In the genomic region with DNA sequence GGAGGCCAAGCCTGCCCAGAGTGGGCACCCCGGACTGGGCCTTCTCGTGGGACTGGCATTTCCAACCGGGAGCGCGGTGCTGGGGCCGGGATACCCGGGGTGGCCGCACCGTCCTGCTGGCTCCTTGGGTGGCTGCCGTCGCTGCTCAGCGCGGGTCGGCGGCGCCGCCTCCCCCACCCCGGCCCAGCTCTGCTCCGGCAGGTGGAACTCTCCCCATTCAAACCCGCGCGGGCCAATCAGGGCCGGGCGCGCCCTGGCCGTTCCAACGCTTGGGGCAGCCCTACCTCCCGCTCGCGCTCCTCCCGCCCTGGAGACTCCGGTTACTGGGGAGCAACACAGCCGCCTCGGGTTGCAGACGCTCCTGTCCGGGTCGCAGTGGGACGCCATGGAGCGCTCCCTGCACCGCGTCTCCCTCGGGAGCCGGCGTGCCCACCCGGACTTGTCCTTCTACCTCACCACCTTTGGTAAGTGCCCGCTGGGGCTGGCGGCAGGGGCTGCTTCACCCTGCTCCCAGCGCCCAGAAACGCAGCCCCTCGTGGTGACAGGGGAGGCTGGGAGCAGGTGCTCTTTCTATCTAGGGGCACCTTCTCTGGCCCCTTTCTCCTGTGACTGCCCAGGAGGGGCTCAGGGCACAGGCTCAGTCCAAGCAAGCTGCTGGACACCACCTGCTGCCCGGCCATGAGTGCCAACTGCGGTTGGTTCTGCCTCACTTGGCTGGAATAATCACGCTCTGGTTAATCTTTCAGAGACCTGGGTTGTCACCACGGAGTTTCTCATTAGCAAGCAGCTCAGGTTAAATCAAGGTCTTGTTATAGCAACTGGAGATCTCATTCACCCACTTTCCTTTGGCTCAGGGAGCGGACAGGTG, we compare ENCODE assay signal across 8 cellular contexts. TPM values are rescaled to one million over a fixed set of nuclear protein-coding genes. Genes with fewer than 3 reads are reported as not detected.
DNase-seq lines count a peak whose midpoint lies in the region; ATAC-seq, FAIRE-seq and TF ChIP-seq lines count a peak whose summit lies in the region.

A gene (plus strand): TSS at position 310 of the 868 bp plus-strand sequence. CDS start 76 bp downstream, at position 386.

- H3K4me2 ChIP-seq in GM23248 (ENCODE audit: unreplicated experiment) (no peak within 1 kb of the TSS), K562 (ENCODE audit: insufficient read depth, low read length) (no peak within 1 kb of the TSS)

- no peaks in the 10 kb centered on the region for H3K9me3 ChIP-seq in GM23248 (ENCODE audit: low read depth)
- 0 out of 2 replicates have a peak, but pooled peaks cover 4% of the 10 kb centered on the region for H3K9me3 ChIP-seq in K562 (replicated peaks; ENCODE audit: control insufficient read depth, insufficient read depth, low read depth, low read length)
- no peaks in the 10 kb centered on the region for H3K9me3 ChIP-seq in skeletal muscle tissue (ENCODE audit: control insufficient read depth in 3 of 3, low read length in 3 of 3)

- H3F3A ChIP-seq in GM23248 (ENCODE audit: insufficient read depth), result no peaks in the 10 kb centered on the region

- WGBS in GM23248 (ENCODE audit: low coverage in 1 of 2, low lambda C conversion rate in 2 of 2, missing lambda C conversion rate in 2 of 2), 2 experiments, result 67 to 72% methylated on average over 38 to 54 of the region's 55 CpGs
- 10% methylated on average over 33 of the region's 55 CpGs for WGBS in K562 (ENCODE audit: insufficient coverage, low coverage, missing lambda C conversion rate)

- H3K36me3 Mint-ChIP-seq in immature natural killer cell, result no peaks in the 10 kb centered on the region

- no peak within 1 kb of the TSS for H2AFZ ChIP-seq in GM23248
- H2AFZ ChIP-seq in K562 (ENCODE audit: low read depth, low read length), result no peak within 1 kb of the TSS

- H3K27ac Mint-ChIP-seq in immature natural killer cell, result no peak within 1 kb of the TSS

- no peaks in the 10 kb centered on the region for H3K9me1 ChIP-seq in K562 (ENCODE audit: control insufficient read depth, insufficient read depth, low read length)

- H3K9ac ChIP-seq in GM23248 (no peak within 1 kb of the TSS), K562 (ENCODE audit: insufficient read depth in 1 of 2, low read depth in 2 of 2, low read length in 2 of 2) (0 out of 4 replicates have a peak within 1 kb of the TSS, but pooled peaks of 1 of the 2 experiments have one; percentile 30), skeletal muscle tissue (ENCODE audit: low read depth in 1 of 3, low read length in 3 of 3) (peak within 1 kb of the TSS; percentile 50 to 89 (median 52))

- no peaks in the 10 kb centered on the region for H3K27me3 ChIP-seq in GM23248 (replicated peaks; ENCODE audit: insufficient read depth)
- H3K27me3 ChIP-seq in K562 (ENCODE audit: control insufficient read depth in 2 of 2, insufficient read depth in 2 of 2, low read length in 2 of 2), result peaks cover 24 to 42% of the 10 kb centered on the region in 2 experiments; a peak in 4 of 5 replicates
- no peaks in the 10 kb centered on the region for H3K27me3 ChIP-seq in skeletal muscle tissue (ENCODE audit: control insufficient read depth in 3 of 3, insufficient read depth in 3 of 3, low read length in 3 of 3)

- H3K79me2 ChIP-seq in GM23248 (ENCODE audit: insufficient read depth) (no peaks in the 10 kb centered on the region), K562 (ENCODE audit: control insufficient read depth, insufficient read depth, low read length) (no peaks in the 10 kb centered on the region)

- TF ChIP-seq RAD21 in K562 (CRISPR knock-in tag; conservative IDR thresholded peaks at IDR 0.05 in 1 of 2, IDR thresholded peaks at IDR 0.05 in 1 of 2), result no peak

- peaks cover 0 to 6% (median 0%) of the 10 kb centered on the region in 3 donors for H3K27me3 Mint-ChIP-seq in immature natural killer cell (ENCODE audit: low read depth in 3 of 3)

- H4K20me1 ChIP-seq in GM23248 (ENCODE audit: insufficient read depth) (no peaks in the 10 kb centered on the region), K562 (replicated peaks; ENCODE audit: control insufficient read depth, insufficient read depth, low read length) (peaks cover 5% of the 10 kb centered on the region; the same call in 1 of the 2 replicates)

- no peak for TF ChIP-seq CTCF in K562 (IDR thresholded peaks at IDR 0.05 in 2 of 3, conservative IDR thresholded peaks at IDR 0.05 in 1 of 3; ENCODE audit: insufficient read depth in 2 of 3, low read depth in 1 of 3, low read length in 3 of 3)

- TF ChIP-seq EP300 in K562 (IDR thresholded peaks at IDR 0.05; ENCODE audit: low read length), result no peak

- H3K36me3 ChIP-seq in GM23248 (ENCODE audit: low read depth) (no peaks in the 10 kb centered on the region), K562 (ENCODE audit: control insufficient read depth, insufficient read depth, low read length) (no peaks in the 10 kb centered on the region), skeletal muscle tissue (ENCODE audit: control insufficient read depth in 3 of 3, insufficient read depth in 3 of 3, low read length in 3 of 3) (no peaks in the 10 kb centered on the region)

- no peak within 1 kb of the TSS for H3K4me3 Mint-ChIP-seq in immature natural killer cell

- no peaks in the 10 kb centered on the region for H3K4me1 Mint-ChIP-seq in immature natural killer cell

- DNase-seq in GM23248, result no peak
- DNase-seq in NCI-H2171 (lab: John Stamatoyannopoulos, UW), result peak; percentile 80
- DNase-seq in K562 (ENCODE audit: extremely low read depth in 1 of 4, low spot score in 3 of 4), result peak in 2 of 4 experiments; percentile 48 to 57
- no peak for DNase-seq in immature natural killer cell
- DNase-seq in hepatic stellate cell (ENCODE audit: low spot score), result no peak
- no peak for DNase-seq in activated CD4-positive, alpha-beta T cell treated with anti-CD3 and anti-CD28 coated beads for 4 hours

- no peak for TF ChIP-seq POLR2A in K562 (conservative IDR thresholded peaks at IDR 0.05)

- intact Hi-C loops in K562 (cut with micrococcal nuclease), result no loop called here

- H3K4me1 ChIP-seq in GM23248 (ENCODE audit: insufficient read depth), result no peaks in the 10 kb centered on the region
- H3K4me1 ChIP-seq in K562 (replicated peaks in 1 of 2; ENCODE audit: control insufficient read depth in 2 of 2, insufficient read depth in 2 of 2, low read length in 2 of 2), result peaks cover 0 to 8% of the 10 kb centered on the region in 2 experiments; a peak in 3 of 5 replicates
- H3K4me1 ChIP-seq in skeletal muscle tissue (ENCODE audit: control insufficient read depth in 3 of 3, insufficient read depth in 3 of 3, low read length in 3 of 3), result peaks cover 18 to 36% (median 29%) of the 10 kb centered on the region in 3 donors

- POLR2A ChIA-PET in K562 (lab: Yijun Ruan, JAX), result interaction anchor here (1.9 kb wide), 1 partner anchor 10 kb away, joined by 5 read pairs; no protein-coding TSS in a partner anchor

- no peak for FAIRE-seq in K562 (lab: Jason Lieb, UNC)

- ATAC-seq in K562 (peak; percentile 74), HG02571 (IDR thresholded peaks at IDR 0.05; ENCODE audit: unreplicated experiment) (no peak)

- H3K27ac ChIP-seq in GM23248, result no peak within 1 kb of the TSS
- H3K27ac ChIP-seq in K562 (ENCODE audit: extremely low read depth, low read depth, low read length), result no peak within 1 kb of the TSS
- H3K27ac ChIP-seq in skeletal muscle tissue (ENCODE audit: low read depth, low read length), result peak within 1 kb of the TSS; percentile 64

- no TSS peak for BruUV-seq in K562 (replicated peaks; lab: Mats Ljungman, UMichigan)

- in situ Hi-C loops in GM23248 (cut with MboI) (no loop called here), K562 (cut with MboI) (no loop called here)

- H3K9me2 ChIP-seq in GM23248 (ENCODE audit: insufficient read depth), result no peaks in the 10 kb centered on the region

- CTCF ChIA-PET in K562 (lab: Yijun Ruan, JAX; ENCODE audit: low intra/inter-chr PET ratio), result no interaction called here

- H3K9me3 Mint-ChIP-seq in immature natural killer cell, result no peaks in the 10 kb centered on the region

- no peak within 1 kb of the TSS for H3K4me3 ChIP-seq in GM23248
- no peak within 1 kb of the TSS for H3K4me3 ChIP-seq in K562
- H3K4me3 ChIP-seq in skeletal muscle tissue (ENCODE audit: low read length in 3 of 3), result peak within 1 kb of the TSS; percentile 51 to 76 (median 67)

TF ChIP-seq in K562, 482 proteins besides CTCF, POLR2A, EP300 and RAD21 (continues in another document):
- TF ChIP-seq CBX3 (IDR thresholded peaks at IDR 0.05; ENCODE audit: borderline replicate concordance in 1 of 2, low read length in 2 of 2) (no peak), CSDE1 (IDR thresholded peaks at IDR 0.05) (no peak)
- TF ChIP-seq, protein P1, sequence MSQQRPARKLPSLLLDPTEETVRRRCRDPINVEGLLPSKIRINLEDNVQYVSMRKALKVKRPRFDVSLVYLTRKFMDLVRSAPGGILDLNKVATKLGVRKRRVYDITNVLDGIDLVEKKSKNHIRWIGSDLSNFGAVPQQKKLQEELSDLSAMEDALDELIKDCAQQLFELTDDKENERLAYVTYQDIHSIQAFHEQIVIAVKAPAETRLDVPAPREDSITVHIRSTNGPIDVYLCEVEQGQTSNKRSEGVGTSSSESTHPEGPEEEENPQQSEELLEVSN (IDR thresholded peaks at IDR 0.05; ENCODE audit: borderline replicate concordance in 1 of 2, extremely low read depth in 1 of 2, insufficient read depth in 1 of 2, insufficient read length in 1 of 2, low read depth in 1 of 2, low read length in 1 of 2, poor library complexity in 1 of 2, severe bottlenecking in 1 of 2), result peak in 1 of 2 experiments; percentile 8

RNA-seq across cellular contexts. Expression of the gene that starts here (rescaled TPM):
- 44.5 and 58.0 TPM in 2 replicates for total RNA-seq in GM23248 (2014; rRNA removed; shearing (Covaris generic))
- 48.6 and 54.8 TPM in 2 replicates for polyA plus RNA-seq in GM23248 (2016; fragmentation: Nextera tagmentation; extraction: Ambion mirVana)
- total RNA-seq in K562 (2011; cell fraction: chromatin; rRNA removed; ENCODE audit: low replicate concordance), result 1.8 and 5.3 TPM in 2 replicates
- 3.2 and 3.3 TPM in 2 replicates for total RNA-seq in K562 (2011; cell fraction: nucleolus; rRNA removed)
- 2.8 and 3.2 TPM in 2 replicates for total RNA-seq in K562 (2011; cell fraction: nucleoplasm; rRNA removed)
- 2.2 and 3.1 TPM in 2 replicates for total RNA-seq in K562 (2014; rRNA removed)
- 0.95 and 1.1 TPM in 2 replicates for total RNA-seq in K562 (2014; rRNA removed; fragmentation: Illumina TruSeq; extraction: Trizol)
- total RNA-seq in K562 (2015; rRNA removed; fragmentation: Illumina TruSeq; extraction: Trizol), result 0.79 and 0.83 TPM in 2 replicates
- 2.9 and 3.0 TPM in 2 replicates for total RNA-seq in K562 (2021)
- polyA plus RNA-seq in K562 (2011; rRNA removed), result 0.65 and 0.67 TPM in 2 replicates
- polyA plus RNA-seq in K562 (2011; cell fraction: cytosol; rRNA removed), result 0.66 and 0.88 TPM in 2 replicates
- polyA plus RNA-seq in K562 (2011; cell fraction: nucleus; rRNA removed), result 0.83 and 2.0 TPM in 2 replicates
- polyA plus RNA-seq in K562 (2012), result 1.9 and 18.5 TPM in 2 replicates
- 2.1 TPM in 2 replicates for polyA plus RNA-seq in K562 (2014; fragmentation: Illumina TruSeq; extraction: Trizol)
- polyA plus RNA-seq in K562 (2014; fragmentation: Nextera tagmentation; extraction: Ambion mirVana), result under 1 TPM; 0.08 to 0.15 TPM
- 1.7 TPM in 2 replicates for polyA plus RNA-seq in K562 (2014; rRNA removed)
- 0.27 and 0.81 TPM in 2 replicates for polyA minus RNA-seq in K562 (2011; rRNA and poly(A)+ RNA removed)
- 0.95 and 2.0 TPM in 2 replicates for polyA minus RNA-seq in K562 (2011; cell fraction: cytosol; rRNA and poly(A)+ RNA removed)
- polyA minus RNA-seq in K562 (2011; cell fraction: nucleus; rRNA and poly(A)+ RNA removed), result 1.4 and 1.9 TPM in 2 replicates
- 100 to 1,000 TPM in 1 of 3 donors, 10 to 100 TPM in 2; 76.9 to 230 (median 90.7) TPM for polyA plus RNA-seq in immature natural killer cell
- 48.0 TPM for total RNA-seq in skeletal muscle tissue

Comparison
In these comparisons a context has a peak if more than half of its experiments do, and no peak if none do; other contexts are left out.
1. H3K4me3 ChIP-seq: peak in skeletal muscle tissue (3 of 3); none in GM23248 (single experiment) and K562 (single experiment).